33 cellular contexts compared by ENCODE assay signal in the genomic region with DNA sequence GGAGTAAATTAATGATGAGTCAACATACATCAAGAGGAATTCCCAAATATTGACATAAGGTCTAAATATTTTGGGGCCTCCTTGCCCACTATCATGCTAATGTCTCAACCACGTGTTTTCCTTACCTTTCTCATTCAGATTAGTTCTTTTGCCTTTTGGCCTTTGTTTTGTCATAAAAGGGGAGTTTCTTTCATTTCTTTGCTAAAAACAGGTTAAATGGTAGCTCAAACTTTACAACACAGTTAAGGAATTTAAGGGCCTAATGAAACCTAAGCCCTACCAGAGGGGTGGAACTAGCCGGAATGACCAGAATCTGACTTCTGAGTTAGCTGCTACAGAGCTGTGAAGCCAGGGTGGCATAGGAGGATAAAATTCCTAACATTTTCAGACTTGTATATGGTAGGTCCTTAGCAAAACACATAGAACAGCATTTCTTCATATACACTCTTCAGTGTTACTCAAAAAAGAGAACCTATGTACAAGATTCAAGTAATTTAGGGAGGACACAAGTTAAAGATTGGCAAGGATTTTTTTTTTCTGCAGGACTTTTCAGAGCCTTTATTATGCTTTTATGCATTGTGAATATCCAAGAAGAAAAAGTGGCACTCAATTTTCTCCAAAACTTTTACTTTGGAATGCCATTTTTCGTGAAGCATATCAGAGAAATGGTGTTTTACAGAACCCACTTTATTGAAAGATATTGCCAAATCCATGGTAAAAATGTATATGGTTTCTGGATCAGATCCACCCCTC.
DNase-seq lines count a peak whose midpoint lies in the region; ATAC-seq and TF ChIP-seq lines count a peak whose summit lies in the region.
"Had no signal": no experiment of that assay in that cellular context is flagged by ENCODE, and none has a peak within 500 bp of the region (broad histone marks: within the 10 kb centered on the region; RNA-seq: fewer than 3 reads in every experiment).

No MANE protein-coding gene starts in this region.

- H3K4ac ChIP-seq in mesendoderm (ENCODE audit: low read depth, low read length): no peak overlapping the region

- H4K5ac ChIP-seq in mesendoderm (ENCODE audit: low read length): no peak overlapping the region

- no peaks in the 10 kb centered on the region for H3K4me1 Mint-ChIP-seq in stimulated activated naive CD8-positive, alpha-beta T cell treated with anti-CD3 and anti-CD28 coated beads, Interleukin-15, amount 100 ng/mL, for 72 hours
- H3K4me1 Mint-ChIP-seq: activated naive CD4-positive, alpha-beta T cell treated with anti-CD3 and anti-CD28 coated beads, Interleukin-2, amount 10 ng/mL, durations not matched to agents 7 days and 5 days had no signal

- WGBS in HUES64: 9% methylated on average over 2 of the region's 3 CpGs
- no CpG with 5 or more reads among the region's 3 CpGs for WGBS in mesendoderm (ENCODE audit: extremely low coverage, insufficient coverage, low lambda C conversion rate)

- H3K4me3 Mint-ChIP-seq in stimulated activated naive CD8-positive, alpha-beta T cell treated with anti-CD3 and anti-CD28 coated beads, Interleukin-15, amount 100 ng/mL, for 72 hours: no peak overlapping the region
- H3K4me3 Mint-ChIP-seq: activated B cell treated with CpG ODN at 0.5 μM for 24 hours; activated naive CD4-positive, alpha-beta T cell treated with anti-CD3 and anti-CD28 coated beads, Interleukin-2, amount 10 ng/mL, durations not matched to agents 7 days and 5 days; IgD-negative memory B cell; nephron; stimulated activated effector memory CD8-positive, alpha-beta T cell treated with anti-CD3 and anti-CD28 coated beads, Interleukin-12 subunit alpha, Interleukin-12 subunit beta, amount 100 ng/mL, for 72 hours had no signal

- H3K79me1 ChIP-seq in mesendoderm (ENCODE audit: low read length): no peaks in the 10 kb centered on the region

- no peak overlapping the region for H2BK5ac ChIP-seq in mesendoderm (ENCODE audit: low read length)

- no peak overlapping the region for H3K56ac ChIP-seq in mesendoderm (ENCODE audit: low read length)

- no peak overlapping the region for H3K23ac ChIP-seq in mesendoderm (ENCODE audit: low read length)

- ATAC-seq in stimulated activated naive CD8-positive, alpha-beta T cell treated with anti-CD3 and anti-CD28 coated beads, Interleukin-15, amount 100 ng/mL, for 72 hours: no peak
- no peak for ATAC-seq in GM21367 (IDR thresholded peaks at IDR 0.05; ENCODE audit: unreplicated experiment)
- ATAC-seq: heart right ventricle; pancreas; stimulated activated effector memory CD8-positive, alpha-beta T cell treated with anti-CD3 and anti-CD28 coated beads, Interleukin-12 subunit alpha, Interleukin-12 subunit beta, amount 100 ng/mL, for 72 hours had no signal

- H3K9ac ChIP-seq in HUES64 (ENCODE audit: low read depth, low read length) (peak overlapping the region; percentile 38), mesendoderm (ENCODE audit: low read length) (no peak overlapping the region)
- H3K9ac ChIP-seq: BLaER1 treated with 17β-estradiol and CSF1 and Interleukin-3, amounts not matched to agents 10 nM and 100 nM had no signal

- no peaks in the 10 kb centered on the region for H3K9me3 Mint-ChIP-seq in stimulated activated naive CD8-positive, alpha-beta T cell treated with anti-CD3 and anti-CD28 coated beads, Interleukin-15, amount 100 ng/mL, for 72 hours
- H3K9me3 Mint-ChIP-seq: activated B cell treated with CpG ODN at 0.5 μM for 24 hours; activated naive CD4-positive, alpha-beta T cell treated with anti-CD3 and anti-CD28 coated beads, Interleukin-2, amount 10 ng/mL, durations not matched to agents 7 days and 5 days; nephron; stimulated activated effector memory CD8-positive, alpha-beta T cell treated with anti-CD3 and anti-CD28 coated beads, Interleukin-12 subunit alpha, Interleukin-12 subunit beta, amount 100 ng/mL, for 72 hours had no signal

- TF ChIP-seq CTCF in fibroblast of villous mesenchyme (IDR thresholded peaks at IDR 0.05; ENCODE audit: insufficient read depth, low read depth, low read length): no peak

- H3K9me3 ChIP-seq in HUES64 (ENCODE audit: insufficient read depth, low read depth, low read length): no peaks in the 10 kb centered on the region
- H3K9me3 ChIP-seq: BLaER1 treated with 17β-estradiol and CSF1 and Interleukin-3, amounts not matched to agents 10 nM and 100 nM; breast epithelium; colonic mucosa; heart right ventricle; pancreas; Peyer's patch; upper lobe of left lung had no signal

- no peak overlapping the region for H2BK15ac ChIP-seq in mesendoderm (replicated peaks; ENCODE audit: low read depth)

- no peaks in the 10 kb centered on the region for H3K79me2 ChIP-seq in mesendoderm (ENCODE audit: control insufficient read depth, insufficient read depth, low read length)

- H3K27me3 ChIP-seq in HUES64 (ENCODE audit: insufficient read depth, low read length) (no peaks in the 10 kb centered on the region), mesendoderm (ENCODE audit: insufficient read depth, low read length, poor library complexity) (no peaks in the 10 kb centered on the region)
- H3K27me3 ChIP-seq: BLaER1 treated with 17β-estradiol and CSF1 and Interleukin-3, amounts not matched to agents 10 nM and 100 nM; breast epithelium; colonic mucosa; heart right ventricle; pancreas; Peyer's patch; upper lobe of left lung had no signal

- H3K27ac ChIP-seq in HUES64 (ENCODE audit: low read depth, low read length) (peak overlapping the region; percentile 90), mesendoderm (ENCODE audit: low read depth, low read length) (no peak overlapping the region)
- H3K27ac ChIP-seq: BLaER1 treated with 17β-estradiol and CSF1 and Interleukin-3, amounts not matched to agents 10 nM and 100 nM; breast epithelium; colonic mucosa; heart right ventricle; HL-60; pancreas; Peyer's patch; upper lobe of left lung had no signal

- no peak overlapping the region for H2AK5ac ChIP-seq in mesendoderm (ENCODE audit: low read length)

- no peak overlapping the region for H3K27ac Mint-ChIP-seq in stimulated activated naive CD8-positive, alpha-beta T cell treated with anti-CD3 and anti-CD28 coated beads, Interleukin-15, amount 100 ng/mL, for 72 hours
- H3K27ac Mint-ChIP-seq: activated B cell treated with CpG ODN at 0.5 μM for 24 hours; activated naive CD4-positive, alpha-beta T cell treated with anti-CD3 and anti-CD28 coated beads, Interleukin-2, amount 10 ng/mL, durations not matched to agents 7 days and 5 days; IgD-negative memory B cell; nephron; stimulated activated effector memory CD8-positive, alpha-beta T cell treated with anti-CD3 and anti-CD28 coated beads, Interleukin-12 subunit alpha, Interleukin-12 subunit beta, amount 100 ng/mL, for 72 hours had no signal

- H3K18ac ChIP-seq in mesendoderm (ENCODE audit: low read length): no peak overlapping the region

- no peak overlapping the region for H3K4me2 ChIP-seq in mesendoderm (ENCODE audit: low read length)
- H3K4me2 ChIP-seq: BLaER1 treated with 17β-estradiol and CSF1 and Interleukin-3, amounts not matched to agents 10 nM and 100 nM had no signal

- H3K36me3 ChIP-seq in HUES64 (ENCODE audit: insufficient read depth, low read length) (no peaks in the 10 kb centered on the region), mesendoderm (ENCODE audit: control insufficient read depth, insufficient read depth, low read length) (no peaks in the 10 kb centered on the region)
- H3K36me3 ChIP-seq: breast epithelium, colonic mucosa, heart right ventricle, pancreas, Peyer's patch, upper lobe of left lung had no signal

- no peak overlapping the region for H4K8ac ChIP-seq in mesendoderm (ENCODE audit: low read depth, low read length)

- no peak overlapping the region for H2BK120ac ChIP-seq in mesendoderm (ENCODE audit: low read depth, low read length)

- DNase-seq in EH (ENCODE audit: low read depth) (peak; percentile 34), fibroblast of villous mesenchyme (ENCODE audit: low read depth) (peak; percentile 3), mesendoderm (peak; percentile 67), COLO668 (lab: John Stamatoyannopoulos, UW; ENCODE audit: unreplicated experiment) (no peak), hippocampal formation (lab: John Stamatoyannopoulos, UW) (no peak)
- DNase-seq in stimulated activated naive CD8-positive, alpha-beta T cell treated with anti-CD3 and anti-CD28 coated beads, Interleukin-15, amount 100 ng/mL, for 72 hours: no peak
- DNase-seq: activated B cell treated with CpG ODN at 0.5 μM for 24 hours; activated naive CD4-positive, alpha-beta T cell treated with anti-CD3 and anti-CD28 coated beads, Interleukin-2, amount 10 ng/mL, durations not matched to agents 7 days and 5 days; colonic mucosa; DND-41; effector CD8-positive, alpha-beta T cell; erythroblast; heart right ventricle; islet precursor cell; NCI-H1092; NCI-H187; NCI-H2171 treated with DMSO at 0.1 percent for 48 hours; NCI-H524 treated with DMSO at 0.1 percent for 48 hours; pancreas; Peyer's patch; SIG-M5; stimulated activated CD4-positive, alpha-beta T cell treated with anti-CD3 and anti-CD28 coated beads, Interleukin-4, amount 100 ng/mL, for 1 hour; substantia nigra; SW 1271; upper lobe of left lung had no signal

- H3K4me3 ChIP-seq in HUES64 (ENCODE audit: low read length) (no peak overlapping the region), fibroblast of villous mesenchyme (ENCODE audit: low read depth, low read length) (no peak overlapping the region), mesendoderm (ENCODE audit: low read length) (no peak overlapping the region)
- H3K4me3 ChIP-seq: BLaER1 treated with 17β-estradiol and CSF1 and Interleukin-3, amounts not matched to agents 10 nM and 100 nM; breast epithelium; colonic mucosa; heart right ventricle; pancreas; Peyer's patch; upper lobe of left lung had no signal

- H3K4me1 ChIP-seq in HUES64 (ENCODE audit: insufficient read depth, low read length) (peaks cover 65% of the 10 kb centered on the region), mesendoderm (ENCODE audit: control insufficient read depth, low read depth, low read length) (peaks cover 2% of the 10 kb centered on the region)
- H3K4me1 ChIP-seq: breast epithelium, colonic mucosa, heart right ventricle, pancreas, Peyer's patch, upper lobe of left lung had no signal

- no peaks in the 10 kb centered on the region for H3K27me3 Mint-ChIP-seq in stimulated activated naive CD8-positive, alpha-beta T cell treated with anti-CD3 and anti-CD28 coated beads, Interleukin-15, amount 100 ng/mL, for 72 hours
- H3K27me3 Mint-ChIP-seq: activated B cell treated with CpG ODN at 0.5 μM for 24 hours; activated naive CD4-positive, alpha-beta T cell treated with anti-CD3 and anti-CD28 coated beads, Interleukin-2, amount 10 ng/mL, durations not matched to agents 7 days and 5 days; IgD-negative memory B cell had no signal

Comparison
In these comparisons a context has a peak if more than half of its experiments do, and no peak if none do; other contexts are left out.
1. DNase-seq: peak in EH (single experiment), fibroblast of villous mesenchyme (single experiment) and mesendoderm (single experiment); none in stimulated activated naive CD8-positive, alpha-beta T cell treated with anti-CD3 and anti-CD28 coated beads, Interleukin-15, amount 100 ng/mL, for 72 hours (0 of 2), COLO668 (single experiment) and hippocampal formation (0 of 2).